13 cellular contexts compared by ENCODE assay signal in the genomic region with DNA sequence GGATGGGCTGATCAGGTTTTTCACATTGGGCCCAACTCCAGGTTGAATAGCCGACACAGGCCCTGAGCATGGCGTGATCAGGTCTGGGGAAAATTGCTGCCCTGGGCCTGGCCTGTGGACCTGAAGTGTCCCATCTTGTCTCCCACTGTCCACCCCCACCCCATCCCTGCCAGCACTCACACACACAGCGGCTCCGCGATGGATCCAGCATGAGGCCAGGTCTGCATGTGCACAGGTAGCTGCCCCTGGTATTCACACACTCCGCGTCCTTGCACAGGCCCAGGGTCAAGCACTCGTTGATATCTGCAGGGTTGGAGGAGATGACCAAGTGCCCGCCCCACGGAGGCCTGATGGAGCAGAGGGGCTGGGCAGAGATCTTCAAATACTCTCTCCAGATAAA. TPM values are rescaled to one million over a fixed set of nuclear protein-coding genes. Genes with fewer than 3 reads are reported as not detected.
DNase-seq lines count a peak whose midpoint lies in the region; ATAC-seq and TF ChIP-seq lines count a peak whose summit lies in the region.
"Had no signal": no experiment of that assay in that cellular context is flagged by ENCODE, and none has a peak within 500 bp of the region (broad histone marks: within the 10 kb centered on the region; RNA-seq: fewer than 3 reads in every experiment).

No MANE protein-coding gene starts in this region.

- H2AK9ac ChIP-seq in IMR-90 (replicated peaks; ENCODE audit: low read depth, low read length, poor library complexity) = peak overlapping the region; percentile 23

- CTCF ChIA-PET in IMR-90 (lab: Yijun Ruan, JAX) = interaction anchor here (0.5 kb wide), 1 partner anchor 319 kb away, joined by 6 read pairs; no protein-coding TSS in a partner anchor

- intact Hi-C loops in IMR-90 (cut with micrococcal nuclease) = no loop called here

- no peaks in the 10 kb centered on the region for H3K79me2 ChIP-seq in GM23248 (ENCODE audit: insufficient read depth)

- BruUV-seq in IMR-90 (replicated peaks; lab: Mats Ljungman, UMichigan) = no TSS peak

- H2BK12ac ChIP-seq in mesenchymal stem cell (ENCODE audit: low read length in 2 of 2) = no peak overlapping the region

- H4K91ac ChIP-seq in IMR-90 (ENCODE audit: insufficient read depth, low read depth, low read length) (peak overlapping the region; percentile 22; the same call in 1 of the 2 replicates), mesenchymal stem cell (ENCODE audit: low read length) (no peak overlapping the region)

- no peak overlapping the region for H3K23ac ChIP-seq in IMR-90 (ENCODE audit: low read depth, low read length)
- H3K23ac ChIP-seq in mesenchymal stem cell (ENCODE audit: low read length in 2 of 2) = peak overlapping the region in 1 of 2 experiments; percentile 3

- H4K8ac ChIP-seq in IMR-90 (ENCODE audit: low read depth in 2 of 2, low read length in 2 of 2) (no peak overlapping the region), mesenchymal stem cell (ENCODE audit: low read length) (no peak overlapping the region)

- H3K9me1 ChIP-seq in IMR-90 (ENCODE audit: insufficient read depth, low read length) = peaks cover 5% of the 10 kb centered on the region

- H2BK15ac ChIP-seq in IMR-90 (ENCODE audit: low read depth, low read length) (no peak overlapping the region), mesenchymal stem cell (ENCODE audit: low read depth, poor library complexity, severe bottlenecking) (no peak overlapping the region)

- H2BK20ac ChIP-seq in IMR-90 (ENCODE audit: low read depth, low read length) = no peak overlapping the region

- H3K27me3 ChIP-seq in GM23248 (replicated peaks; ENCODE audit: insufficient read depth) (no peaks in the 10 kb centered on the region), IMR-90 (ENCODE audit: control insufficient read depth, insufficient read depth, low read length) (no peaks in the 10 kb centered on the region), mesenchymal stem cell (ENCODE audit: control insufficient read depth in 1 of 2, insufficient read depth in 1 of 2, low read length in 2 of 2) (no peaks in the 10 kb centered on the region)
- H3K27me3 ChIP-seq: BLaER1 treated with 17β-estradiol and CSF1 and Interleukin-3, amounts not matched to agents 10 nM and 100 nM had no signal

- H3K36me3 Mint-ChIP-seq in osteocyte (ENCODE audit: unreplicated experiment) = peaks cover 41% of the 10 kb centered on the region
- H3K36me3 Mint-ChIP-seq: CD8-positive, alpha-beta T cell had no signal

- H3K36me3 ChIP-seq in GM23248 (ENCODE audit: low read depth) = peaks cover 21% of the 10 kb centered on the region; the same call in 1 of the 2 replicates
- no peaks in the 10 kb centered on the region; the same call in 1 of the 2 replicates for H3K36me3 ChIP-seq in IMR-90 (ENCODE audit: control insufficient read depth, insufficient read depth, low read length)
- H3K36me3 ChIP-seq in mesenchymal stem cell (ENCODE audit: control insufficient read depth in 1 of 2, insufficient read depth in 2 of 2, low read depth in 1 of 2, low read length in 2 of 2) = peaks cover 85 to 93% of the 10 kb centered on the region in 2 experiments
- H3K36me3 ChIP-seq: BLaER1 treated with 17β-estradiol and CSF1 and Interleukin-3, amounts not matched to agents 10 nM and 100 nM had no signal

- no peak overlapping the region for H2AFZ ChIP-seq in GM23248
- no peak overlapping the region for H2AFZ ChIP-seq in IMR-90 (replicated peaks; ENCODE audit: low read length, poor library complexity)
- H2AFZ ChIP-seq in mesenchymal stem cell (ENCODE audit: low read depth, low read length) = no peak overlapping the region

- no peak for TF ChIP-seq POLR2A in IMR-90 (IDR thresholded peaks at IDR 0.05; ENCODE audit: low read depth, low read length)

- H3K9ac ChIP-seq in GM23248 (peak overlapping the region; percentile 55; the same call in 1 of the 2 replicates), IMR-90 (ENCODE audit: low read depth, low read length) (no peak overlapping the region), mesenchymal stem cell (ENCODE audit: low read length) (peak overlapping the region; percentile 85)

- H2BK120ac ChIP-seq in IMR-90 (ENCODE audit: low read depth, low read length) = no peak overlapping the region
- no peak overlapping the region for H2BK120ac ChIP-seq in mesenchymal stem cell (ENCODE audit: low read depth, low read length)

- dilution Hi-C loops in IMR-90 (cut with HindIII; ENCODE audit: low sequenced_read_pairs, unreplicated experiment) = no loop called here

- TF ChIP-seq RAD21 in IMR-90 (IDR thresholded peaks at IDR 0.05; ENCODE audit: low read length) = no peak

- H3K14ac ChIP-seq in IMR-90 (replicated peaks; ENCODE audit: low read depth, low read length) (no peak overlapping the region), mesenchymal stem cell (ENCODE audit: low read length in 2 of 2) (no peak overlapping the region)

- POLR2A ChIA-PET in IMR-90 (lab: Charles Lee; ENCODE audit: unreplicated experiment) = no interaction called here

- no peak overlapping the region for H3K4me3 ChIP-seq in GM23248
- no peak overlapping the region for H3K4me3 ChIP-seq in IMR-90 (ENCODE audit: insufficient read depth, low read depth, low read length)
- H3K4me3 ChIP-seq in mesenchymal stem cell (ENCODE audit: insufficient read depth in 1 of 2, low read depth in 1 of 2, low read length in 2 of 2) = no peak overlapping the region
- H3K4me3 ChIP-seq: BLaER1 treated with 17β-estradiol and CSF1 and Interleukin-3, amounts not matched to agents 10 nM and 100 nM had no signal

- ATAC-seq in IMR-90 (ENCODE audit: low read depth) (no peak), HG02840 (IDR thresholded peaks at IDR 0.05; ENCODE audit: low FRiP score, unreplicated experiment) (no peak)
- ATAC-seq: CD8-positive, alpha-beta T cell had no signal

- no peak for DNase-seq in GM23248
- no peak for DNase-seq in IMR-90
- DNase-seq in mesenchymal stem cell = no peak
- no peak for DNase-seq in osteocyte (ENCODE audit: extremely low spot score, unreplicated experiment)
- DNase-seq in central memory CD4-positive, alpha-beta T cell = no peak
- no peak for DNase-seq in amygdala (lab: John Stamatoyannopoulos, UW)
- DNase-seq: CD8-positive, alpha-beta T cell; DMS79 treated with DMSO at 0.1 percent for 48 hours; GF-D8 had no signal

- H3K9me3 ChIP-seq in GM23248 (ENCODE audit: low read depth) = no peaks in the 10 kb centered on the region
- H3K9me3 ChIP-seq in IMR-90 (ENCODE audit: control insufficient read depth, insufficient read depth, low read length) = no peaks in the 10 kb centered on the region
- H3K9me3 ChIP-seq in mesenchymal stem cell (ENCODE audit: control insufficient read depth, low read length) = no peaks in the 10 kb centered on the region
- H3K9me3 ChIP-seq: BLaER1 treated with 17β-estradiol and CSF1 and Interleukin-3, amounts not matched to agents 10 nM and 100 nM had no signal

- no peak for TF ChIP-seq CTCF in IMR-90 (conservative IDR thresholded peaks at IDR 0.05; ENCODE audit: low read depth, low read length)
- no peak for TF ChIP-seq CTCF in osteocyte (IDR thresholded peaks at IDR 0.05)

- no peak overlapping the region for H4K5ac ChIP-seq in IMR-90 (ENCODE audit: low read depth, low read length)

- H3K9me3 Mint-ChIP-seq in osteocyte (ENCODE audit: unreplicated experiment) = no peaks in the 10 kb centered on the region
- H3K9me3 Mint-ChIP-seq: CD8-positive, alpha-beta T cell; HFFc6 had no signal

- H4K20me1 ChIP-seq in GM23248 (ENCODE audit: insufficient read depth) (no peaks in the 10 kb centered on the region), IMR-90 (ENCODE audit: insufficient read depth, low read length) (no peaks in the 10 kb centered on the region)
- H4K20me1 ChIP-seq: BLaER1 treated with 17β-estradiol and CSF1 and Interleukin-3, amounts not matched to agents 10 nM and 100 nM had no signal

- H3K18ac ChIP-seq in IMR-90 (ENCODE audit: low read depth, low read length) (no peak overlapping the region), mesenchymal stem cell (ENCODE audit: low read depth in 1 of 2, low read length in 2 of 2) (no peak overlapping the region)

- H3K27ac ChIP-seq in GM23248 (no peak overlapping the region), IMR-90 (ENCODE audit: insufficient read depth, low read length) (no peak overlapping the region), mesenchymal stem cell (ENCODE audit: low read length, poor library complexity, severe bottlenecking) (no peak overlapping the region)
- H3K27ac ChIP-seq: BLaER1 treated with 17β-estradiol and CSF1 and Interleukin-3, amounts not matched to agents 10 nM and 100 nM had no signal

- H3K27me3 Mint-ChIP-seq in osteocyte (ENCODE audit: unreplicated experiment) = no peaks in the 10 kb centered on the region

- H2BK5ac ChIP-seq in IMR-90 (ENCODE audit: low read depth, low read length, poor library complexity, severe bottlenecking) (no peak overlapping the region), mesenchymal stem cell (ENCODE audit: low read depth, low read length, poor library complexity, severe bottlenecking) (no peak overlapping the region)

- H3K4me1 ChIP-seq in GM23248 (ENCODE audit: insufficient read depth) (no peaks in the 10 kb centered on the region), IMR-90 (ENCODE audit: control insufficient read depth, insufficient read depth, low read length) (peaks cover 3% of the 10 kb centered on the region), mesenchymal stem cell (ENCODE audit: control insufficient read depth, insufficient read depth, low read depth, low read length) (peaks cover 8% of the 10 kb centered on the region)

- in situ Hi-C loops in GM23248 (cut with MboI) (no loop called here), IMR-90 (cut with MboI; ENCODE audit: low sequenced_read_pairs) (no loop called here)

- no peaks in the 10 kb centered on the region for H3K9me2 ChIP-seq in GM23248 (ENCODE audit: insufficient read depth)

- peaks cover 30% of the 10 kb centered on the region for H3K4me1 Mint-ChIP-seq in osteocyte (ENCODE audit: unreplicated experiment)
- H3K4me1 Mint-ChIP-seq: B cell had no signal

- H3K4ac ChIP-seq in IMR-90 (ENCODE audit: low read depth, low read length) (no peak overlapping the region; the same call in 1 of the 2 replicates), mesenchymal stem cell (ENCODE audit: low read depth in 1 of 2, low read length in 2 of 2) (no peak overlapping the region)

- H3K4me3 Mint-ChIP-seq in osteocyte (ENCODE audit: unreplicated experiment) = no peak overlapping the region
- H3K4me3 Mint-ChIP-seq: B cell; CD8-positive, alpha-beta T cell; HFFc6 had no signal

- H2AK5ac ChIP-seq in IMR-90 (ENCODE audit: low read depth, low read length) (no peak overlapping the region), mesenchymal stem cell (ENCODE audit: low read length, severe bottlenecking) (no peak overlapping the region)

- H3K56ac ChIP-seq in IMR-90 (ENCODE audit: extremely low read depth, insufficient read depth, low read length) = no peak overlapping the region

- WGBS in GM23248 (ENCODE audit: low coverage in 1 of 2, low lambda C conversion rate in 2 of 2, missing lambda C conversion rate in 2 of 2), 2 experiments = 95 to 97% methylated on average over 10 of the region's 10 CpGs
- 100% methylated on average over 1 of the region's 10 CpGs; no CpG with 5 or more reads in 1 of the 2 experiments for WGBS in IMR-90 (ENCODE audit: extremely low coverage in 2 of 2, insufficient read length in 1 of 2), 2 experiments
- WGBS in mesenchymal stem cell = 98% methylated on average over 8 of the region's 10 CpGs

- 0 out of 2 replicates have a peak, but pooled peaks cover 18% of the 10 kb centered on the region for H3F3A ChIP-seq in GM23248 (ENCODE audit: insufficient read depth)

- H3K79me1 ChIP-seq in IMR-90 (ENCODE audit: low read depth in 1 of 2, low read length in 2 of 2) (peaks cover 0 to 4% of the 10 kb centered on the region in 2 experiments; a peak in 1 of 4 replicates), mesenchymal stem cell (replicated peaks; ENCODE audit: low read length, poor library complexity, severe bottlenecking) (peaks cover 9% of the 10 kb centered on the region)

- no peak overlapping the region for H3K4me2 ChIP-seq in GM23248 (ENCODE audit: unreplicated experiment)
- no peak overlapping the region for H3K4me2 ChIP-seq in IMR-90 (ENCODE audit: low read depth, low read length)
- H3K4me2 ChIP-seq in mesenchymal stem cell (ENCODE audit: low read length, poor library complexity, severe bottlenecking) = no peak overlapping the region

- peak overlapping the region; percentile 69 for H3K27ac Mint-ChIP-seq in osteocyte (ENCODE audit: unreplicated experiment)
- H3K27ac Mint-ChIP-seq: B cell; CD8-positive, alpha-beta T cell had no signal

RNA-seq across cellular contexts. Expression of gene ISCA2, which starts 38.7 kb away (rescaled TPM):
- 12.3 and 22.9 TPM in 2 replicates for total RNA-seq in GM23248 (2014; rRNA removed; shearing (Covaris generic))
- 58.7 and 60.0 TPM in 2 replicates for polyA plus RNA-seq in GM23248 (2016; fragmentation: Nextera tagmentation; extraction: Ambion mirVana)
- 5.4 and 9.2 TPM in 2 replicates for total RNA-seq in IMR-90 (2012; rRNA removed)
- polyA plus RNA-seq in IMR-90 (2012; rRNA removed) = 25.7 and 25.8 TPM in 2 replicates
- polyA plus RNA-seq in IMR-90 (2012; cell fraction: cytosol; rRNA removed) = 2.7 and 5.1 TPM in 2 replicates
- polyA plus RNA-seq in IMR-90 (2012; cell fraction: nucleus; rRNA removed; ENCODE audit: low replicate concordance) = 1.3 and 5.5 TPM in 2 replicates
- polyA plus RNA-seq in mesenchymal stem cell (2013, experiment 1 of 2) = 37.5 TPM
- polyA plus RNA-seq in mesenchymal stem cell (2013, experiment 2 of 2) = 35.9 TPM
- 22.4 and 26.3 TPM in 2 replicates for total RNA-seq in osteocyte

RNA-seq across cellular contexts. Expression of gene NPC2, which starts 39.1 kb away (rescaled TPM):
- total RNA-seq in GM23248 (2014; rRNA removed; shearing (Covaris generic)) = 105 and 156 TPM in 2 replicates
- polyA plus RNA-seq in GM23248 (2016; fragmentation: Nextera tagmentation; extraction: Ambion mirVana) = 95.2 and 103 TPM in 2 replicates
- 123 and 210 TPM in 2 replicates for total RNA-seq in IMR-90 (2012; rRNA removed)
- 272 and 273 TPM in 2 replicates for polyA plus RNA-seq in IMR-90 (2012; rRNA removed)
- 197 and 369 TPM in 2 replicates for polyA plus RNA-seq in IMR-90 (2012; cell fraction: cytosol; rRNA removed)
- polyA plus RNA-seq in IMR-90 (2012; cell fraction: nucleus; rRNA removed; ENCODE audit: low replicate concordance) = 66.2 and 72.0 TPM in 2 replicates
- polyA plus RNA-seq in mesenchymal stem cell (2013, experiment 1 of 2) = 939 TPM
- polyA plus RNA-seq in mesenchymal stem cell (2013, experiment 2 of 2) = 965 TPM
- 524 and 529 TPM in 2 replicates for total RNA-seq in osteocyte
